ENCODE assay signal across 13 cellular contexts in the genomic region with DNA sequence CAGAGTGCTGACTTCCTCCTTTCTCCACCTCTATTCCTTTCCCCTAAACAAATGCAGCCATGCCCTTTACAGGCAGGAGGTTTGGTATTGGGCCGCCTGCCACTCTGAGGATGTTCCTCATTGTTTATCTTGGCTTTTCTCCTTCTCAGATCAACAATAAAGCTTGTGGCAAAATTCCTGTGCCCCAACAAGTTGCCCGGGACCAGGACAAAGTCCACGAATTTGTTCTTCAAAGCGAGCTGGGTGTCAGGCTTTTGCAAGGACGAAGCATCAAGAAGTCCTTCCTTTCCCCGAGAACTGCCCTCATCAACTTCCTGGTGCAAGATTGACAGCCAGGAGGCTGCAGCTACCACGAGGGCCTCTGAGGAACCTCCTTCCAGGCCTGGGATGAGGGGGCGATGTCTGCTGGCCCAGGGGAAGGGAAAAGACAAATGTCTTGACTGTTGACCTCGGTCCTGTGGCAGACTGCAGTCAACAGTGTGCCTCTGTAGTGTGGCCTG. TPM values are rescaled to one million over a fixed set of nuclear protein-coding genes. Genes with fewer than 3 reads are reported as not detected.
DNase-seq lines count a peak whose midpoint lies in the region; ATAC-seq, FAIRE-seq and TF ChIP-seq lines count a peak whose summit lies in the region.
"Had no signal": no experiment of that assay in that cellular context is flagged by ENCODE, and none has a peak within 500 bp of the region (broad histone marks: within the 10 kb centered on the region; RNA-seq: fewer than 3 reads in every experiment).

No MANE protein-coding gene starts in this region.

- 84% methylated on average over 9 of the region's 9 CpGs for WGBS in GM12878 (ENCODE audit: insufficient coverage, insufficient replicate concordance, low lambda C conversion rate, missing lambda C conversion rate)
- WGBS in suprapubic skin: 75% methylated on average over 6 of the region's 9 CpGs

- H3K27ac ChIP-seq in breast epithelium (peak overlapping the region; percentile 45 to 88), GM12878 (ENCODE audit: control insufficient read depth, insufficient read depth) (no peak overlapping the region), suprapubic skin (peak overlapping the region; percentile 68), foreskin keratinocyte (no peak overlapping the region)
- no peak overlapping the region for H3K27ac ChIP-seq in CD4-positive, alpha-beta memory T cell (ENCODE audit: low read depth, low read length)

- no peak overlapping the region for H3K9ac ChIP-seq in GM12878 (ENCODE audit: control insufficient read depth, insufficient read depth, low read length)

- H3K9me3 ChIP-seq in breast epithelium (no peaks in the 10 kb centered on the region), GM12878 (replicated peaks; ENCODE audit: control insufficient read depth, insufficient read depth, low read length) (no peaks in the 10 kb centered on the region), suprapubic skin (no peaks in the 10 kb centered on the region)
- H3K9me3 ChIP-seq in CD4-positive, alpha-beta memory T cell (ENCODE audit: control insufficient read depth in 1 of 2, low read length in 2 of 2): no peaks in the 10 kb centered on the region
- H3K9me3 ChIP-seq: uterus had no signal

- CTCF ChIA-PET in MCF 10A (lab: Yijun Ruan, JAX) (interaction anchor here (0.6 to 1.0 kb wide), 2 partner anchors 13 to 483 kb away, joined by 3 to 5 read pairs; no protein-coding TSS in a partner anchor), GM12878 (lab: Yijun Ruan, JAX) (interaction anchor here (0.7 to 4.7 kb wide), 13 partner anchors 10 to 113 kb away, joined by 3 to 34 read pairs (median 5); no protein-coding TSS in a partner anchor)
- CTCF ChIA-PET in CD4-positive, alpha-beta memory T cell (lab: Charles Lee; ENCODE audit: partially characterized antibody): interaction anchor here (1.1 to 2.5 kb wide), 5 partner anchors 22 to 512 kb away, joined by 3 to 8 read pairs (median 5); no protein-coding TSS in a partner anchor

- peaks cover 9% of the 10 kb centered on the region in 2 donors for H3K4me1 ChIP-seq in breast epithelium
- peaks cover 6% of the 10 kb centered on the region; the same call in 1 of the 2 replicates for H3K4me1 ChIP-seq in GM12878 (ENCODE audit: control insufficient read depth, insufficient read depth, low read length)
- H3K4me1 ChIP-seq in suprapubic skin: peaks cover 54% of the 10 kb centered on the region
- no peaks in the 10 kb centered on the region for H3K4me1 ChIP-seq in CD4-positive, alpha-beta memory T cell (ENCODE audit: insufficient read depth, low read length)
- H3K4me1 ChIP-seq in foreskin keratinocyte: peaks cover 16% of the 10 kb centered on the region

- TF ChIP-seq POLR2A in breast epithelium (IDR thresholded peaks at IDR 0.05) (no peak), GM12878 (IDR thresholded peaks at IDR 0.05; ENCODE audit: low read depth, low read length) (no peak), suprapubic skin (IDR thresholded peaks at IDR 0.05) (no peak)

- intact Hi-C loops in breast epithelium (cut with DNase I; ENCODE audit: low total_unique reads) (no loop called here), MCF 10A (cut with micrococcal nuclease) (no loop called here), GM12878 (cut with micrococcal nuclease; ENCODE audit: unreplicated experiment) (no loop called here)
- intact Hi-C loops in CD4-positive, alpha-beta memory T cell (cut with micrococcal nuclease): no loop called here

- no peaks in the 10 kb centered on the region for H3K9me3 Mint-ChIP-seq in MCF 10A (ENCODE audit: unreplicated experiment)
- no peaks in the 10 kb centered on the region for H3K9me3 Mint-ChIP-seq in CD4-positive, alpha-beta memory T cell

- BruUV-seq in MCF 10A (replicated peaks; lab: Mats Ljungman, UMichigan) (no TSS peak), GM12878 (replicated peaks; lab: Mats Ljungman, UMichigan) (no TSS peak)

- no peak overlapping the region for H3K4me3 ChIP-seq in breast epithelium
- no peak overlapping the region for H3K4me3 ChIP-seq in GM12878
- no peak overlapping the region for H3K4me3 ChIP-seq in suprapubic skin
- no peak overlapping the region for H3K4me3 ChIP-seq in CD4-positive, alpha-beta memory T cell (ENCODE audit: low read length in 2 of 2)
- H3K4me3 ChIP-seq: smooth muscle cell, uterus had no signal

- TF ChIP-seq EP300 in GM12878 (IDR thresholded peaks at IDR 0.05; ENCODE audit: borderline replicate concordance in 1 of 2, control insufficient read depth in 1 of 2, low read depth in 2 of 2, low read length in 2 of 2) (no peak), suprapubic skin (IDR thresholded peaks at IDR 0.05) (no peak)

- H2AFZ ChIP-seq in GM12878 (ENCODE audit: control insufficient read depth, low read depth, low read length): no peak overlapping the region

- POLR2A ChIA-PET in MCF 10A (lab: Yijun Ruan, JAX) (no interaction called here), GM12878 (lab: Charles Lee) (interaction anchor here (0.5 kb wide), 1 partner anchor 108 kb away, joined by 6 read pairs; no protein-coding TSS in a partner anchor)
- POLR2A ChIA-PET in CD4-positive, alpha-beta memory T cell (lab: Charles Lee; ENCODE audit: partially characterized antibody): no interaction called here

- no peak overlapping the region for H3K27ac Mint-ChIP-seq in MCF 10A (ENCODE audit: low read depth, unreplicated experiment)
- H3K27ac Mint-ChIP-seq in CD4-positive, alpha-beta memory T cell: no peak overlapping the region

- H4K20me1 ChIP-seq in GM12878 (ENCODE audit: control insufficient read depth, insufficient read depth): no peaks in the 10 kb centered on the region

- no peak for TF ChIP-seq RAD21 in GM12878 (IDR thresholded peaks at IDR 0.05; ENCODE audit: insufficient read depth, low read depth, low read length)

- DNase-seq in breast epithelium (ENCODE audit: low spot score in 2 of 2) (peak in 1 of 2 donors; percentile 60), MCF 10A (ENCODE audit: unreplicated experiment) (no peak), GM12878 (ENCODE audit: low read depth, low spot score) (no peak), medulla oblongata (ENCODE audit: extremely low spot score) (peak; percentile 41), suprapubic skin (ENCODE audit: low spot score in 2 of 2) (no peak), COR-L47 (lab: John Stamatoyannopoulos, UW) (no peak), foreskin keratinocyte (no peak)
- no peak for DNase-seq in CD4-positive, alpha-beta memory T cell
- DNase-seq: NCI-H146, NCI-H524 treated with DMSO at 0.1 percent for 48 hours, uterus had no signal

- ATAC-seq in GM12878 (no peak), foreskin keratinocyte (no peak)

- in situ Hi-C loops in GM12878 (cut with MboI): no loop called here

- peaks cover 44% of the 10 kb centered on the region for H3K4me1 Mint-ChIP-seq in MCF 10A (ENCODE audit: insufficient read depth, unreplicated experiment)
- H3K4me1 Mint-ChIP-seq in CD4-positive, alpha-beta memory T cell: peaks cover 0 to 2% (median 0%) of the 10 kb centered on the region in 4 donors

- SMC1A ChIA-PET in GM12878 (lab: Charles Lee; ENCODE audit: uncharacterized antibody, unreplicated experiment): interaction anchor here (0.8 to 2.8 kb wide), 11 partner anchors 19 to 147 kb away, joined by 3 to 10 read pairs (median 5); a partner anchor contains a TSS

- no peaks in the 10 kb centered on the region for H3K27me3 Mint-ChIP-seq in MCF 10A (ENCODE audit: insufficient read depth, unreplicated experiment)
- no peaks in the 10 kb centered on the region for H3K27me3 Mint-ChIP-seq in CD4-positive, alpha-beta memory T cell

- H3K79me2 ChIP-seq in GM12878 (ENCODE audit: control insufficient read depth, insufficient read depth, low read length): no peaks in the 10 kb centered on the region

- RAD21 ChIA-PET in GM12878 (lab: Charles Lee; ENCODE audit: unreplicated experiment): interaction anchor here (0.7 to 1.5 kb wide), 3 partner anchors 49 to 506 kb away, joined by 3 to 5 read pairs (median 5); no protein-coding TSS in a partner anchor

- H3K36me3 ChIP-seq in breast epithelium (no peaks in the 10 kb centered on the region), GM12878 (ENCODE audit: control insufficient read depth in 2 of 2, insufficient read depth in 2 of 2, low read length in 1 of 2) (peaks cover 3 to 6% of the 10 kb centered on the region in 2 experiments; a peak in 3 of 4 replicates), suprapubic skin (no peaks in the 10 kb centered on the region)
- H3K36me3 ChIP-seq in CD4-positive, alpha-beta memory T cell (ENCODE audit: insufficient read depth, low read length): no peaks in the 10 kb centered on the region
- H3K36me3 ChIP-seq: uterus had no signal

- H3K4me3 Mint-ChIP-seq in MCF 10A (ENCODE audit: unreplicated experiment): no peak overlapping the region
- H3K4me3 Mint-ChIP-seq in CD4-positive, alpha-beta memory T cell: no peak overlapping the region

- H3K27me3 ChIP-seq in breast epithelium (no peaks in the 10 kb centered on the region), GM12878 (replicated peaks in 1 of 2; ENCODE audit: control insufficient read depth in 2 of 2, insufficient read depth in 2 of 2, low read length in 1 of 2) (no peaks in the 10 kb centered on the region), suprapubic skin (no peaks in the 10 kb centered on the region), foreskin keratinocyte (no peaks in the 10 kb centered on the region)
- H3K27me3 ChIP-seq in CD4-positive, alpha-beta memory T cell (ENCODE audit: insufficient read depth, low read length): no peaks in the 10 kb centered on the region
- H3K27me3 ChIP-seq: uterus had no signal

- TF ChIP-seq CTCF in breast epithelium (IDR thresholded peaks at IDR 0.05) (no peak), MCF 10A (IDR thresholded peaks at IDR 0.05; ENCODE audit: unreplicated experiment) (no peak), GM12878 (IDR thresholded peaks at IDR 0.05 in 2 of 3, conservative IDR thresholded peaks at IDR 0.05 in 1 of 3; ENCODE audit: control insufficient read depth in 2 of 3, extremely low read depth in 1 of 3, insufficient read depth in 1 of 3, low read depth in 3 of 3, low read length in 3 of 3) (no peak), suprapubic skin (IDR thresholded peaks at IDR 0.05) (no peak), foreskin keratinocyte (conservative IDR thresholded peaks at IDR 0.05) (no peak)

- no peak for FAIRE-seq in GM12878 (lab: Jason Lieb, UNC)
- FAIRE-seq: H54 had no signal

- no peak overlapping the region for H3K4me2 ChIP-seq in GM12878 (ENCODE audit: control insufficient read depth, insufficient read depth)
- H3K4me2 ChIP-seq: smooth muscle cell had no signal

- H3K36me3 Mint-ChIP-seq in MCF 10A (ENCODE audit: insufficient read depth, unreplicated experiment): peaks cover 13% of the 10 kb centered on the region
- H3K36me3 Mint-ChIP-seq in CD4-positive, alpha-beta memory T cell: peaks cover 13 to 19% of the 10 kb centered on the region in 2 donors

RNA-seq across cellular contexts. Expression of a gene that starts 47.3 kb away (rescaled TPM):
- total RNA-seq in breast epithelium (10 to 100 TPM; 23.0 to 25.9 (median 25.8) TPM), MCF 10A (2022) (25.4 and 28.2 TPM in 2 replicates), GM12878 (2014; rRNA removed) (26.4 and 27.3 TPM in 2 replicates), GM12878 (2014; rRNA removed; fragmentation: Illumina TruSeq; extraction: Trizol) (21.5 and 21.7 TPM in 2 replicates), GM12878 (2021) (47.2 and 54.5 TPM in 2 replicates), suprapubic skin (10 to 100 TPM; 16.6 to 55.4 (median 26.3) TPM), foreskin keratinocyte (17.4 and 17.5 TPM in 2 replicates)
- 181 and 205 TPM in 2 replicates for total RNA-seq in GM12878 (2013; cell fraction: nucleolus; rRNA removed)
- 17.9 TPM for polyA plus RNA-seq in GM12878 (2011; ENCODE audit: low read depth)
- polyA plus RNA-seq in GM12878 (2011; rRNA removed) (32.2 and 43.1 TPM in 2 replicates), GM12878 (2014; fragmentation: Illumina TruSeq; extraction: Trizol) (19.8 and 23.7 TPM in 2 replicates), GM12878 (2014; fragmentation: Nextera tagmentation; extraction: Ambion mirVana) (1 to 10 TPM; 1.7 to 2.9 TPM), GM12878 (2014; rRNA removed) (37.6 and 37.8 TPM in 2 replicates), GM12878 (2016; fragmentation: Nextera tagmentation; extraction: Ambion mirVana) (10 to 100 TPM; 20.5 to 23.3 TPM), foreskin keratinocyte (2.6 and 3.0 TPM in 2 replicates)
- polyA plus RNA-seq in GM12878 (2011; cell fraction: cytosol; rRNA removed): 44.6 and 49.4 TPM in 2 replicates
- polyA plus RNA-seq in GM12878 (2011; cell fraction: nucleus; rRNA removed): 123 and 153 TPM in 2 replicates
- 34.5 and 37.3 TPM in 2 replicates for polyA plus RNA-seq in GM12878 (2012)
- 54.3 and 118 TPM in 2 replicates for polyA minus RNA-seq in GM12878 (2011; rRNA and poly(A)+ RNA removed)
- polyA minus RNA-seq in GM12878 (2011; cell fraction: cytosol; rRNA and poly(A)+ RNA removed): 32.5 and 37.2 TPM in 2 replicates
- polyA minus RNA-seq in GM12878 (2011; cell fraction: nucleus; rRNA and poly(A)+ RNA removed): 45.0 and 74.1 TPM in 2 replicates
- total RNA-seq in CD4-positive, alpha-beta memory T cell: 10 to 100 TPM; 29.1 to 34.0 TPM
- polyA plus RNA-seq in CD4-positive, alpha-beta memory T cell: 1 to 10 TPM; 2.6 to 7.5 TPM

Comparison
In these comparisons a context has a peak if more than half of its experiments do, and no peak if none do; other contexts are left out.
1. H3K27ac ChIP-seq: peak in breast epithelium (2 of 2) and suprapubic skin (single experiment); none in GM12878 (single experiment), CD4-positive, alpha-beta memory T cell (single experiment) and foreskin keratinocyte (single experiment).